Comparison of ENCODE assay signal across 21 cellular contexts in the genomic region with DNA sequence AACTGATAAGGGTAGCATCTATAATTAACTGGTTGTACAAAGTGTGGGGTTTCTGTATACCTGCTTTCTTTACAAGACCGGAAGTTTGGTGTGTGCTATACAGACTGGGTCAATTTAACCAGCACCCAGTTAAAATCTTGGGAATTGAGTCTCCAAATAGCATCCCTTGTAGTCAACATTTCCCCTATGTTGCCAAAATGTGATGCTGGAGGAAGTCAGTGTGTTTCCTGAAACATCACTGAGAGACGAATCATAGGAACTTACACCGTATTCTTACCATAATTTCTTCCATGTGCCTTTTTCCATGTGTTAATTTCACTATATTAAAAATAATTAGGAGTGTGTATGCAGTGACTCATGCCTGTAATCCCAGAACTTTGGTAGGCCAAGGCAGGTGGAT. TPM values are rescaled to one million over a fixed set of nuclear protein-coding genes. Genes with fewer than 3 reads are reported as not detected.
"Had no signal": no experiment of that assay in that cellular context is flagged by ENCODE, and none has a peak within 500 bp of the region (broad histone marks: within the 10 kb centered on the region; RNA-seq: fewer than 3 reads in every experiment).

No MANE protein-coding gene starts in this region.

- H3K27ac ChIP-seq: brain microvascular endothelial cell, left ventricle myocardium inferior, ovary, tibial artery had no signal

- H3K27me3 ChIP-seq: brain microvascular endothelial cell, ovary, tibial artery had no signal

- DNase-seq: activated CD4-positive, alpha-beta T cell treated with anti-CD3 and anti-CD28 coated beads, Interleukin-2, amount 50 U/mL, for 4 hours; activated naive CD4-positive, alpha-beta T cell treated with Interleukin-2 at 50 U/mL for 16 hours; anterior cingulate cortex; brain microvascular endothelial cell; cerebellar nuclear complex; effector memory CD4-positive, alpha-beta T cell; hypothalamus; kidney; left ventricle myocardium inferior; mucosa of descending colon; naive thymus-derived CD4-positive, alpha-beta T cell; ovary; stimulated activated CD4-positive, alpha-beta T cell treated with anti-CD3 and anti-CD28 coated beads, Interleukin-12 subunit alpha, Interleukin-12 subunit beta, amount 100 ng/mL, for 4 hours; stimulated activated CD4-positive, alpha-beta T cell treated with anti-CD3 and anti-CD28 coated beads, Interleukin-2, amount 100 ng/mL, for 24 hours; T-helper 9 cell; tibial artery had no signal

- H3K36me3 ChIP-seq: brain microvascular endothelial cell, left ventricle myocardium inferior, ovary, tibial artery had no signal

- H3K4me1 ChIP-seq: left ventricle myocardium inferior, tibial artery had no signal

- H3K4me3 ChIP-seq: left ventricle myocardium inferior, mucosa of descending colon, ovary, tibial artery had no signal

- ATAC-seq: activated CD4-positive, CD25-positive, alpha-beta regulatory T cell treated with anti-CD3 and anti-CD28 coated beads, Interleukin-2, amount 50 U/mL, for 24 hours; activated T-helper 17 cell treated with anti-CD3 and anti-CD28 coated beads, Interleukin-2, amount 50 U/mL, for 72 hours; mucosa of descending colon; naive thymus-derived CD4-positive, alpha-beta T cell; stimulated activated effector memory CD8-positive, alpha-beta T cell treated with anti-CD3 and anti-CD28 coated beads, Interleukin-12 subunit alpha, Interleukin-12 subunit beta, amount 100 ng/mL, for 72 hours had no signal

- H3K9me3 ChIP-seq: mucosa of descending colon, ovary had no signal

RNA-seq across cellular contexts. Expression of gene AKR1C4, which starts 1.7 kb away (rescaled TPM):
- total RNA-seq: fibroblast of lung; kidney; left ventricle myocardium inferior; mucosa of descending colon; naive thymus-derived CD4-positive, alpha-beta T cell; ovary; subcutaneous adipose tissue had no signal
- polyA plus RNA-seq: fibroblast of lung; naive thymus-derived CD4-positive, alpha-beta T cell; ovary had no signal

RNA-seq across cellular contexts. Expression of gene AKR1C8, which starts 13.4 kb away (rescaled TPM):
- total RNA-seq: fibroblast of lung, mucosa of descending colon had no signal
- polyA plus RNA-seq: fibroblast of lung; naive thymus-derived CD4-positive, alpha-beta T cell; ovary had no signal
